In genomic region chr11:47407746-47408590, GRCh38 we compare ENCODE assay signal across 8 cellular contexts. TPM values are rescaled to one million over a fixed set of nuclear protein-coding genes. Genes with fewer than 3 reads are reported as not detected.
A peak's percentile ranks its signal among the peaks of the same experiment; 100 is the strongest.
DNase-seq lines count a peak whose midpoint lies in the region; ATAC-seq, FAIRE-seq and TF ChIP-seq lines count a peak whose summit lies in the region.

TSS of gene SLC39A13 (plus strand) at chr11:47408590. CDS start at chr11:47410095, 1,505 bp downstream.

- H3K4me2 ChIP-seq in H1 (ENCODE audit: insufficient read depth in 1 of 2, low read depth in 2 of 2, low read length in 2 of 2), result peak within 1 kb of the TSS; percentile 81 to 91

- H3K4me1 Mint-ChIP-seq in Calu3 (ENCODE audit: low read depth, unreplicated experiment), result peaks cover 9% of the 10 kb centered on the region
- H3K4me1 Mint-ChIP-seq in activated CD8-positive, alpha-beta memory T cell treated with anti-CD3 and anti-CD28 coated beads, Interleukin-2, amount 10 ng/mL, durations not matched to agents 7 days and 5 days, result peaks cover 19% of the 10 kb centered on the region

- peaks cover 11% of the 10 kb centered on the region for H3K23me2 ChIP-seq in H1 (ENCODE audit: low read depth, low read length)

- H3K18ac ChIP-seq in H1 (ENCODE audit: extremely low read depth, low read length), result peak within 1 kb of the TSS; percentile 95

- H3K4me3 ChIP-seq in NT2/D1 (ENCODE audit: insufficient read length, low read depth) (peak within 1 kb of the TSS; percentile 87), H1 (ENCODE audit: extremely low read depth in 1 of 4, insufficient read depth in 2 of 4, low read depth in 3 of 4, low read length in 4 of 4) (peak within 1 kb of the TSS; percentile 63 to 79 (median 74))

- H3K27me3 Mint-ChIP-seq in Calu3 (ENCODE audit: unreplicated experiment), result no peaks in the 10 kb centered on the region
- no peaks in the 10 kb centered on the region for H3K27me3 Mint-ChIP-seq in activated CD8-positive, alpha-beta memory T cell treated with anti-CD3 and anti-CD28 coated beads, Interleukin-2, amount 10 ng/mL, durations not matched to agents 7 days and 5 days

- peak within 1 kb of the TSS; percentile 95; the same call in 1 of the 2 replicates for H2BK20ac ChIP-seq in H1 (ENCODE audit: low read length)

- intact Hi-C loops in Calu3 (cut with micrococcal nuclease; ENCODE audit: unreplicated experiment), result loop anchor here (5.0 kb wide), 1 partner anchor 36 kb away; no protein-coding TSS in a partner anchor

- ATAC-seq in GM21390 (IDR thresholded peaks at IDR 0.05; ENCODE audit: unreplicated experiment), result peak; percentile 85
- ATAC-seq in activated CD8-positive, alpha-beta memory T cell treated with anti-CD3 and anti-CD28 coated beads, Interleukin-2, amount 10 ng/mL, durations not matched to agents 7 days and 5 days, result peak; percentile 89

- H4K8ac ChIP-seq in H1 (ENCODE audit: extremely low read depth, insufficient read depth, low read length), result peak within 1 kb of the TSS; percentile 87

- H4K5ac ChIP-seq in H1 (ENCODE audit: insufficient read length, low read depth, low read length), result peak within 1 kb of the TSS; percentile 93

- POLR2A ChIA-PET in H1 (lab: Charles Lee; ENCODE audit: partially characterized antibody), result interaction anchor here (1.2 to 12.8 kb wide), 10 partner anchors 8 to 186 kb away, joined by 3 to 140 read pairs (median 4); partner anchors contain the start of genes C1QTNF4, PSMC3 and SPI1

- WGBS in H1 (ENCODE audit: extremely low coverage in 1 of 2, insufficient coverage in 1 of 2, insufficient read length in 1 of 2, insufficient replicate concordance in 2 of 2, low coverage in 1 of 2, low lambda C conversion rate in 2 of 2, missing lambda C conversion rate in 1 of 2), 2 experiments, result 4% methylated on average over 52 of the region's 70 CpGs; no CpG with 5 or more reads in 1 of the 2 experiments

- CTCF ChIA-PET in Calu3 (lab: Charles Lee), result interaction anchor here (0.7 to 0.9 kb wide), 2 partner anchors 34 to 37 kb away, joined by 4 to 5 read pairs; no protein-coding TSS in a partner anchor
- CTCF ChIA-PET in activated CD8-positive, alpha-beta memory T cell treated with anti-CD3 and anti-CD28 coated beads, Interleukin-2, amount 10 ng/mL, durations not matched to agents 7 days and 5 days (lab: Charles Lee), result interaction anchor here (0.6 to 7.1 kb wide), 6 partner anchors 9 to 113 kb away, joined by 3 to 125 read pairs (median 41); partner anchors contain the start of gene PSMC3
- CTCF ChIA-PET in H1 (lab: Charles Lee; ENCODE audit: partially characterized antibody), result interaction anchor here (0.6 to 6.2 kb wide), 23 partner anchors 8 to 167 kb away, joined by 3 to 59 read pairs (median 3); partner anchors contain the start of gene PSMC3

- H3K4ac ChIP-seq in H1 (replicated peaks; ENCODE audit: insufficient read length, low read depth, low read length), result peak within 1 kb of the TSS; percentile 94

- DNase-seq in Calu3 (peak; percentile 96), HUDEP-2 (lab: John Stamatoyannopoulos, UW; ENCODE audit: unreplicated experiment in 76 of 76) (peak in 74 of 76 experiments; percentile 43 to 98 (median 88)), NT2/D1 (ENCODE audit: low read depth, low spot score) (peak; percentile 92), H1 (ENCODE audit: low read depth in 1 of 2, low spot score in 2 of 2) (peak; percentile 81 to 95), mesenteric fat pad (ENCODE audit: low spot score) (peak; percentile 98)
- peak; percentile 93 for DNase-seq in activated CD8-positive, alpha-beta memory T cell treated with anti-CD3 and anti-CD28 coated beads, Interleukin-2, amount 10 ng/mL, durations not matched to agents 7 days and 5 days
- DNase-seq in stimulated activated CD8-positive, alpha-beta memory T cell treated with anti-CD3 and anti-CD28 coated beads, Interleukin-15, amount 100 ng/mL, for 1 hour (ENCODE audit: low read depth), result peak; percentile 83

- no peaks in the 10 kb centered on the region for H3K9me3 Mint-ChIP-seq in Calu3 (ENCODE audit: low read depth, unreplicated experiment)
- no peaks in the 10 kb centered on the region for H3K9me3 Mint-ChIP-seq in activated CD8-positive, alpha-beta memory T cell treated with anti-CD3 and anti-CD28 coated beads, Interleukin-2, amount 10 ng/mL, durations not matched to agents 7 days and 5 days (ENCODE audit: low read depth)

- TF ChIP-seq POLR2A in H1 (IDR thresholded peaks at IDR 0.05; ENCODE audit: control extremely low read depth in 1 of 2, low read depth in 2 of 2, low read length in 2 of 2), result peak; percentile 63 to 91

- peak within 1 kb of the TSS; percentile 69 for H3K27ac Mint-ChIP-seq in Calu3 (ENCODE audit: unreplicated experiment)
- H3K27ac Mint-ChIP-seq in activated CD8-positive, alpha-beta memory T cell treated with anti-CD3 and anti-CD28 coated beads, Interleukin-2, amount 10 ng/mL, durations not matched to agents 7 days and 5 days, result peak within 1 kb of the TSS; percentile 87

- peak within 1 kb of the TSS; percentile 88 for H2BK5ac ChIP-seq in H1 (ENCODE audit: low read depth, low read length)

- H3K9me3 ChIP-seq in NT2/D1 (ENCODE audit: insufficient read depth, low read length) (no peaks in the 10 kb centered on the region), H1 (ENCODE audit: insufficient read depth in 2 of 2, low read depth in 1 of 2, low read length in 1 of 2) (no peaks in the 10 kb centered on the region)

- H3K27me3 ChIP-seq in NT2/D1 (ENCODE audit: insufficient read depth, insufficient read length) (no peaks in the 10 kb centered on the region), H1 (replicated peaks in 1 of 4; ENCODE audit: control insufficient read depth in 3 of 4, extremely low read depth in 1 of 4, insufficient read depth in 3 of 4, low read length in 3 of 4) (no peaks in the 10 kb centered on the region)

- TF ChIP-seq CTCF in Calu3 (IDR thresholded peaks at IDR 0.05; ENCODE audit: unreplicated experiment), result peak; percentile 82
- TF ChIP-seq CTCF in H1 (IDR thresholded peaks at IDR 0.05; ENCODE audit: control extremely low read depth in 1 of 3, insufficient read depth in 1 of 3, low read depth in 1 of 3, low read length in 3 of 3), result peak; percentile 74 to 86 (median 86)

- H3K14ac ChIP-seq in H1 (ENCODE audit: insufficient read length), result peak within 1 kb of the TSS; percentile 10

- H2BK120ac ChIP-seq in H1 (replicated peaks; ENCODE audit: low read depth, low read length), result no peak within 1 kb of the TSS

- peak within 1 kb of the TSS; percentile 62 for H3K23ac ChIP-seq in H1 (ENCODE audit: insufficient read length)

- peak within 1 kb of the TSS; percentile 95 for H2AK5ac ChIP-seq in H1 (ENCODE audit: low read depth, low read length)

- TSS peak; percentile 87 for BruUV-seq in Calu3 (replicated peaks; lab: Mats Ljungman, UMichigan)

- peak within 1 kb of the TSS; percentile 82 for H3K4me3 Mint-ChIP-seq in Calu3 (ENCODE audit: low read depth, unreplicated experiment)
- H3K4me3 Mint-ChIP-seq in activated CD8-positive, alpha-beta memory T cell treated with anti-CD3 and anti-CD28 coated beads, Interleukin-2, amount 10 ng/mL, durations not matched to agents 7 days and 5 days, result peak within 1 kb of the TSS; percentile 80

- H3K36me3 ChIP-seq in NT2/D1 (ENCODE audit: insufficient read depth, insufficient read length, low read length) (peaks cover 22% of the 10 kb centered on the region), H1 (ENCODE audit: control insufficient read depth in 2 of 4, insufficient read depth in 4 of 4, low read length in 3 of 4) (no peaks in the 10 kb centered on the region)

- H3K36me3 Mint-ChIP-seq in Calu3 (ENCODE audit: insufficient read depth, unreplicated experiment), result peaks cover 27% of the 10 kb centered on the region
- no peaks in the 10 kb centered on the region for H3K36me3 Mint-ChIP-seq in activated CD8-positive, alpha-beta memory T cell treated with anti-CD3 and anti-CD28 coated beads, Interleukin-2, amount 10 ng/mL, durations not matched to agents 7 days and 5 days

- H2BK12ac ChIP-seq in H1 (ENCODE audit: low read depth, low read length), result peak within 1 kb of the TSS; percentile 92

- peak within 1 kb of the TSS; percentile 86 for H3K27ac ChIP-seq in H1 (ENCODE audit: low read depth, low read length)

- no peaks in the 10 kb centered on the region for H4K20me1 ChIP-seq in H1 (replicated peaks in 1 of 2; ENCODE audit: control insufficient read depth in 1 of 2, insufficient read depth in 2 of 2, low read length in 2 of 2)

- H3K79me1 ChIP-seq in H1 (ENCODE audit: low read depth, low read length), result no peaks in the 10 kb centered on the region

- peak within 1 kb of the TSS; percentile 90 for H3K56ac ChIP-seq in H1 (replicated peaks; ENCODE audit: insufficient read length, low read depth, low read length)

- peak within 1 kb of the TSS; percentile 74; the same call in 1 of the 2 replicates for H2BK15ac ChIP-seq in H1 (ENCODE audit: low read length)

- H2AFZ ChIP-seq in H1 (ENCODE audit: low read length), result peak within 1 kb of the TSS; percentile 31; the same call in 1 of the 2 replicates

- H3K79me2 ChIP-seq in H1 (ENCODE audit: control insufficient read depth in 1 of 2, insufficient read depth in 2 of 2, low read length in 2 of 2), result no peaks in the 10 kb centered on the region; a peak in 1 of 4 replicates

- peak within 1 kb of the TSS; percentile 91 for H4K91ac ChIP-seq in H1 (replicated peaks; ENCODE audit: insufficient read length, low read length)

- FAIRE-seq in H1 (lab: Jason Lieb, UNC), result no peak

- no peak for TF ChIP-seq EP300 in H1 (IDR thresholded peaks at IDR 0.05; ENCODE audit: borderline replicate concordance in 1 of 2, low read depth in 2 of 2, low read length in 2 of 2)

- H3K4me1 ChIP-seq in NT2/D1 (ENCODE audit: insufficient read depth, insufficient read length) (peaks cover 14% of the 10 kb centered on the region), H1 (replicated peaks in 1 of 4; ENCODE audit: control insufficient read depth in 3 of 4, insufficient read depth in 4 of 4, low read length in 3 of 4) (peaks cover 5 to 13% (median 9%) of the 10 kb centered on the region in 4 experiments)

- H3K9ac ChIP-seq in NT2/D1 (ENCODE audit: insufficient read length, low read depth), result peak within 1 kb of the TSS; percentile 88
- peak within 1 kb of the TSS; percentile 61 to 84 (median 70) for H3K9ac ChIP-seq in H1 (replicated peaks in 1 of 4; ENCODE audit: extremely low read depth in 1 of 4, low read depth in 3 of 4, low read length in 3 of 4)

- TF ChIP-seq RAD21 in H1 (IDR thresholded peaks at IDR 0.05 in 1 of 2, conservative IDR thresholded peaks at IDR 0.05 in 1 of 2; ENCODE audit: low read depth in 2 of 2, low read length in 2 of 2), result peak; percentile 70 to 75

RNA-seq across cellular contexts. Expression of gene SLC39A13, which starts in this region (rescaled TPM):
- total RNA-seq in Calu3 (2022) (23.8 and 24.3 TPM in 2 replicates), mesenteric fat pad (49.7 TPM)
- 10 to 100 TPM; 18.2 to 22.1 TPM for total RNA-seq in activated CD8-positive, alpha-beta memory T cell treated with anti-CD3 and anti-CD28 coated beads, Interleukin-2, amount 10 ng/mL, durations not matched to agents 7 days and 5 days
- 20.9 and 23.2 TPM in 2 replicates for total RNA-seq in H1 (2021; fragmentation: NEBNext Ultra II Directional; extraction: Animal tissue kit (Norgen Biotek cat#: 25700))
- polyA plus RNA-seq in H1 (2011; rRNA removed), result 30.0 and 42.9 TPM in 2 replicates
- 37.3 TPM for polyA plus RNA-seq in H1 (2011; cell fraction: cytosol; rRNA removed)
- polyA plus RNA-seq in H1 (2011; cell fraction: nucleus; rRNA removed), result 134 TPM
- polyA plus RNA-seq in H1 (2012, experiment 1 of 2), result 14.8 to 28.7 TPM (median 25.1 TPM) in 4 replicates
- 18.9 TPM for polyA plus RNA-seq in H1 (2012, experiment 2 of 2)
- polyA plus RNA-seq in H1 (2013, experiment 1 of 2), result 19.5 TPM
- polyA plus RNA-seq in H1 (2013, experiment 2 of 2), result 19.1 TPM
- polyA minus RNA-seq in H1 (2011; rRNA and poly(A)+ RNA removed), result 8.9 and 9.6 TPM in 2 replicates
- 10.0 TPM for polyA minus RNA-seq in H1 (2011; cell fraction: cytosol; rRNA and poly(A)+ RNA removed)
- polyA minus RNA-seq in H1 (2011; cell fraction: nucleus; rRNA and poly(A)+ RNA removed), result 20.5 TPM

Comparison
In these comparisons a context has a peak if more than half of its experiments do, and no peak if none do; other contexts are left out.
1. Peak in every context shown above with its lines: DNase-seq, ATAC-seq, H3K4me3 ChIP-seq and H3K27ac ChIP-seq.